Comparison of ENCODE assay signal across 18 cellular contexts in genomic region chr9:127285957-127286356, GRCh38. TPM values are rescaled to one million over a fixed set of nuclear protein-coding genes. Genes with fewer than 3 reads are reported as not detected.
DNase-seq lines count a peak whose midpoint lies in the region; ATAC-seq, FAIRE-seq and TF ChIP-seq lines count a peak whose summit lies in the region.
"Had no signal": no experiment of that assay in that cellular context is flagged by ENCODE, and none has a peak within 500 bp of the region (broad histone marks: within the 10 kb centered on the region; RNA-seq: fewer than 3 reads in every experiment).

No MANE protein-coding gene starts in this region.

- CTCF ChIA-PET in HepG2 (lab: Yijun Ruan, JAX; ENCODE audit: low intra/inter-chr PET ratio, low total read pairs) = no interaction called here

- TF ChIP-seq CTCF in choroid plexus epithelial cell (conservative IDR thresholded peaks at IDR 0.05; ENCODE audit: low read depth, low read length) (no peak), HepG2 (CRISPR knock-in tag; IDR thresholded peaks at IDR 0.05) (no peak), tibial artery (IDR thresholded peaks at IDR 0.05) (no peak), glutamatergic neuron (IDR thresholded peaks at IDR 0.05; ENCODE audit: partially characterized antibody, unreplicated experiment) (no peak)

- no TSS peak for BruUV-seq in HepG2 (replicated peaks; lab: Mats Ljungman, UMichigan)

- TF ChIP-seq RAD21 in HepG2 (CRISPR knock-in tag; IDR thresholded peaks at IDR 0.05) = no peak

- POLR2A ChIA-PET in HepG2 (lab: Yijun Ruan, JAX) = no interaction called here

- no peaks in the 10 kb centered on the region for H3K79me2 ChIP-seq in HepG2 (ENCODE audit: insufficient read depth, low read length)

- DNase-seq in EH (ENCODE audit: low read depth) = peak; percentile 11
- peak; percentile 19 for DNase-seq in choroid plexus epithelial cell (ENCODE audit: low read depth)
- peak; percentile 13 for DNase-seq in HepG2 (ENCODE audit: low spot score)
- no peak for DNase-seq in tibial artery
- DNase-seq in glutamatergic neuron = no peak
- DNase-seq in cerebellar cortex (ENCODE audit: low spot score) = no peak
- DNase-seq in DMS79 (lab: John Stamatoyannopoulos, UW) = no peak
- DNase-seq: 8988T; AML-193; Caco-2; CD8-positive, alpha-beta memory T cell; DMS53; GOT3; H9 had no signal

- H3K9me3 ChIP-seq in HepG2 (ENCODE audit: low read length) (no peaks in the 10 kb centered on the region), tibial artery (no peaks in the 10 kb centered on the region)
- H3K9me3 ChIP-seq: BLaER1, Caco-2 had no signal

- no peaks in the 10 kb centered on the region for H3K27me3 Mint-ChIP-seq in glutamatergic neuron (ENCODE audit: unreplicated experiment)
- H3K27me3 Mint-ChIP-seq: IgD-negative memory B cell had no signal

- H3K4me2 ChIP-seq in HepG2 (ENCODE audit: low read depth, low read length) = no peak overlapping the region
- H3K4me2 ChIP-seq: BLaER1 had no signal

- H3K4me3 ChIP-seq in choroid plexus epithelial cell (ENCODE audit: low read depth, low read length) (no peak overlapping the region), HepG2 (replicated peaks in 1 of 3; ENCODE audit: insufficient read depth in 1 of 3, low read depth in 2 of 3, low read length in 3 of 3) (no peak overlapping the region), tibial artery (no peak overlapping the region)
- H3K4me3 ChIP-seq: BLaER1, GM12878 had no signal

- H3K9me3 Mint-ChIP-seq in glutamatergic neuron (ENCODE audit: unreplicated experiment) = no peaks in the 10 kb centered on the region
- H3K9me3 Mint-ChIP-seq: CD8-positive, alpha-beta memory T cell; H9; IgD-negative memory B cell had no signal

- H3K4me1 Mint-ChIP-seq in glutamatergic neuron (ENCODE audit: low read depth, unreplicated experiment) = no peaks in the 10 kb centered on the region
- H3K4me1 Mint-ChIP-seq: CD8-positive, alpha-beta memory T cell had no signal

- no peak overlapping the region for H3K27ac Mint-ChIP-seq in glutamatergic neuron (ENCODE audit: unreplicated experiment)
- H3K27ac Mint-ChIP-seq: CD8-positive, alpha-beta memory T cell; H9; IgD-negative memory B cell had no signal

- TF ChIP-seq EP300 in HepG2 (IDR thresholded peaks at IDR 0.05; ENCODE audit: low read depth in 2 of 2, low read length in 2 of 2) (no peak), HepG2 (CRISPR knock-in tag; IDR thresholded peaks at IDR 0.05; ENCODE audit: borderline replicate concordance) (no peak)

- intact Hi-C loops in HepG2 (cut with micrococcal nuclease; ENCODE audit: unreplicated experiment) = no loop called here
- intact Hi-C loops in tibial artery (cut with DNase I; ENCODE audit: low total_unique reads) = no loop called here

- no peak for FAIRE-seq in HepG2 (lab: Jason Lieb, UNC)
- FAIRE-seq: GM12878, GM18507 had no signal

- H3K4me1 ChIP-seq in HepG2 (ENCODE audit: insufficient read depth, low read length) = peaks cover 9% of the 10 kb centered on the region
- peaks cover 0 to 45% (median 21%) of the 10 kb centered on the region in 4 donors for H3K4me1 ChIP-seq in tibial artery
- H3K4me1 ChIP-seq: BLaER1, Caco-2 had no signal

- H3K27me3 ChIP-seq in HepG2 (ENCODE audit: control insufficient read depth in 1 of 2, insufficient read depth in 2 of 2, low read length in 2 of 2) (no peaks in the 10 kb centered on the region), tibial artery (no peaks in the 10 kb centered on the region)
- H3K27me3 ChIP-seq: BLaER1 had no signal

- in situ Hi-C loops in HepG2 (cut with HindIII; ENCODE audit: extremely low pct_ligation_motif_present, low pct_unique_long_range_greater_than_20kb) = no loop called here

- TF ChIP-seq POLR2A in HepG2 (IDR thresholded peaks at IDR 0.05; ENCODE audit: insufficient read depth in 1 of 2, low read depth in 2 of 2, low read length in 2 of 2) = no peak

- H3K27ac ChIP-seq in HepG2 (ENCODE audit: extremely low read length, insufficient read depth, low read length) (no peak overlapping the region), tibial artery (peak overlapping the region; percentile 9 to 28)
- H3K27ac ChIP-seq: BLaER1 had no signal

- no peaks in the 10 kb centered on the region for H4K20me1 ChIP-seq in HepG2 (ENCODE audit: insufficient read depth, low read length)
- H4K20me1 ChIP-seq: BLaER1 had no signal

- H3K9ac ChIP-seq in HepG2 (ENCODE audit: insufficient read depth, low read depth, low read length) = no peak overlapping the region
- H3K9ac ChIP-seq: BLaER1 had no signal

- H3K36me3 ChIP-seq in HepG2 (replicated peaks in 1 of 2; ENCODE audit: control insufficient read depth in 1 of 2, insufficient read depth in 2 of 2, low read length in 2 of 2) (no peaks in the 10 kb centered on the region), tibial artery (no peaks in the 10 kb centered on the region)
- H3K36me3 ChIP-seq: BLaER1 had no signal

- no peak overlapping the region for H3K4me3 Mint-ChIP-seq in glutamatergic neuron (ENCODE audit: unreplicated experiment)
- H3K4me3 Mint-ChIP-seq: CD8-positive, alpha-beta memory T cell; H9; IgD-negative memory B cell had no signal

- H3K36me3 Mint-ChIP-seq in glutamatergic neuron (ENCODE audit: unreplicated experiment) = no peaks in the 10 kb centered on the region
- H3K36me3 Mint-ChIP-seq: CD8-positive, alpha-beta memory T cell had no signal

- H2AFZ ChIP-seq in HepG2 (ENCODE audit: low read length) = no peak overlapping the region

- no peak for ATAC-seq in HepG2
- ATAC-seq: GM12878 had no signal

TF ChIP-seq in HepG2, 621 proteins besides CTCF, POLR2A, EP300 and RAD21:
- TF ChIP-seq HMGXB4 (CRISPR knock-in tag; IDR thresholded peaks at IDR 0.05; ENCODE audit: borderline replicate concordance in 1 of 2, low read depth in 1 of 2) (no peak), FOXC1 (CRISPR knock-in tag; IDR thresholded peaks at IDR 0.05; ENCODE audit: borderline replicate concordance) (no peak), ZNF549 (CRISPR knock-in tag; IDR thresholded peaks at IDR 0.05) (no peak)

RNA-seq across cellular contexts. Expression of gene GARNL3, which starts 21.4 kb away (rescaled TPM):
- total RNA-seq in HepG2 (2016; rRNA removed; fragmentation: Illumina TruSeq; extraction: Trizol) (6.0 and 11.0 TPM in 2 replicates), glutamatergic neuron (ENCODE audit: unreplicated experiment) (14.7 TPM)
- total RNA-seq in HepG2 (2016; cell fraction: cytosol; rRNA removed; fragmentation: Illumina TruSeq; extraction: Trizol; ENCODE audit: low read depth) = 5.0 and 6.1 TPM in 2 replicates
- 4.9 and 8.3 TPM in 2 replicates for total RNA-seq in HepG2 (2016; cell fraction: insoluble cytoplasmic fraction; rRNA removed; fragmentation: Illumina TruSeq; extraction: Trizol)
- 4.0 and 4.8 TPM in 2 replicates for total RNA-seq in HepG2 (2016; cell fraction: membrane; rRNA removed; fragmentation: Illumina TruSeq; extraction: Trizol)
- 23.2 and 25.8 TPM in 2 replicates for total RNA-seq in HepG2 (2016; cell fraction: nucleus; rRNA removed; fragmentation: Illumina TruSeq; extraction: Trizol)
- 3.9 and 6.7 TPM in 2 replicates for polyA plus RNA-seq in HepG2 (2011; rRNA removed)
- 2.0 and 3.1 TPM in 2 replicates for polyA plus RNA-seq in HepG2 (2011; cell fraction: cytosol; rRNA removed)
- polyA plus RNA-seq in HepG2 (2011; cell fraction: nucleus; rRNA removed) = 30.0 and 33.5 TPM in 2 replicates
- 7.4 and 7.5 TPM in 2 replicates for polyA plus RNA-seq in HepG2 (2012)
- 1.2 and 1.5 TPM in 2 replicates for polyA plus RNA-seq in HepG2 (2016; cell fraction: cytosol; fragmentation: Illumina TruSeq; extraction: Trizol; ENCODE audit: low read depth)
- 2.9 and 4.3 TPM in 2 replicates for polyA plus RNA-seq in HepG2 (2016; cell fraction: insoluble cytoplasmic fraction; fragmentation: Illumina TruSeq; extraction: Trizol; ENCODE audit: low read depth)
- 2.1 and 2.2 TPM in 2 replicates for polyA plus RNA-seq in HepG2 (2016; cell fraction: membrane; fragmentation: Illumina TruSeq; extraction: Trizol; ENCODE audit: low read depth)
- 20.4 and 21.1 TPM in 2 replicates for polyA plus RNA-seq in HepG2 (2016; cell fraction: nucleus; fragmentation: Illumina TruSeq; extraction: Trizol; ENCODE audit: insufficient read depth, low read depth)
- 4.7 and 5.2 TPM in 2 replicates for polyA minus RNA-seq in HepG2 (2011; rRNA and poly(A)+ RNA removed; ENCODE audit: low replicate concordance)
- polyA minus RNA-seq in HepG2 (2011; cell fraction: cytosol; rRNA and poly(A)+ RNA removed) = 3.6 and 7.7 TPM in 2 replicates
- 29.7 and 53.3 TPM in 2 replicates for polyA minus RNA-seq in HepG2 (2011; cell fraction: nucleus; rRNA and poly(A)+ RNA removed)

Comparison
In these comparisons a context has a peak if more than half of its experiments do, and no peak if none do; other contexts are left out.
1. DNase-seq: peak in EH (single experiment), choroid plexus epithelial cell (single experiment) and HepG2 (single experiment); none in tibial artery (0 of 2), glutamatergic neuron (single experiment), cerebellar cortex (single experiment) and DMS79 (single experiment).